In genomic region chr13:75101997-75102720, GRCh38 we compare ENCODE assay signal across 19 cellular contexts.
DNase-seq lines count a peak whose midpoint lies in the region; ATAC-seq and TF ChIP-seq lines count a peak whose summit lies in the region.
"Had no signal": no experiment of that assay in that cellular context is flagged by ENCODE, and none has a peak within 500 bp of the region (broad histone marks: within the 10 kb centered on the region; RNA-seq: fewer than 3 reads in every experiment).

No MANE protein-coding gene starts in this region.

- H3K9me2 ChIP-seq in OCI-LY7 (ENCODE audit: insufficient read depth, low read length) = no peaks in the 10 kb centered on the region

- peaks cover 0 to 7% of the 10 kb centered on the region in 2 donors for H3K9me3 ChIP-seq in breast epithelium
- H3K9me3 ChIP-seq in OCI-LY7 (ENCODE audit: low read length) = no peaks in the 10 kb centered on the region
- H3K9me3 ChIP-seq: HAP-1, SJSA1 had no signal

- no peaks in the 10 kb centered on the region for H3K4me1 ChIP-seq in breast epithelium
- H3K4me1 ChIP-seq in OCI-LY7 (ENCODE audit: insufficient read depth, low read length, poor library complexity, severe bottlenecking) = no peaks in the 10 kb centered on the region
- H3K4me1 ChIP-seq: HAP-1, parathyroid adenoma, SJSA1 had no signal

- H3K27me3 Mint-ChIP-seq in MCF 10A (ENCODE audit: insufficient read depth, unreplicated experiment) (no peaks in the 10 kb centered on the region), brain (no peaks in the 10 kb centered on the region), T-cell (peaks cover 18 to 25% of the 10 kb centered on the region in 2 donors)

- H3K9me3 Mint-ChIP-seq in MCF 10A (ENCODE audit: unreplicated experiment) (no peaks in the 10 kb centered on the region), brain (peaks cover 0 to 9% (median 5%) of the 10 kb centered on the region in 5 experiments), T-cell (no peaks in the 10 kb centered on the region)

- no peak overlapping the region for H3K4me3 Mint-ChIP-seq in MCF 10A (ENCODE audit: unreplicated experiment)
- no peak overlapping the region for H3K4me3 Mint-ChIP-seq in brain
- H3K4me3 Mint-ChIP-seq in T-cell = no peak overlapping the region
- H3K4me3 Mint-ChIP-seq: activated CD8-positive, alpha-beta memory T cell treated with anti-CD3 and anti-CD28 coated beads, Interleukin-2, amount 10 ng/mL, durations not matched to agents 7 days and 5 days had no signal

- H3K27ac Mint-ChIP-seq in MCF 10A (ENCODE audit: low read depth, unreplicated experiment) (no peak overlapping the region), brain (peak overlapping the region in 3 of 5 experiments; percentile 18 to 38 (median 19)), T-cell (no peak overlapping the region)
- H3K27ac Mint-ChIP-seq: activated CD8-positive, alpha-beta memory T cell treated with anti-CD3 and anti-CD28 coated beads, Interleukin-2, amount 10 ng/mL, durations not matched to agents 7 days and 5 days had no signal

- no peaks in the 10 kb centered on the region for H4K20me1 ChIP-seq in OCI-LY7 (ENCODE audit: insufficient read depth, low read length)

- H3K27me3 ChIP-seq in breast epithelium = no peaks in the 10 kb centered on the region
- H3K27me3 ChIP-seq: SJSA1 had no signal

- H3K36me3 ChIP-seq in breast epithelium (no peaks in the 10 kb centered on the region), OCI-LY7 (ENCODE audit: insufficient read depth, low read length) (no peaks in the 10 kb centered on the region)
- H3K36me3 ChIP-seq: HAP-1, SJSA1 had no signal

- H2AFZ ChIP-seq in OCI-LY7 (ENCODE audit: low read length) = no peak overlapping the region
- H2AFZ ChIP-seq: parathyroid adenoma had no signal

- POLR2A ChIA-PET in MCF 10A (lab: Yijun Ruan, JAX) = no interaction called here
- POLR2A ChIA-PET in T-cell (lab: Charles Lee) = no interaction called here
- POLR2A ChIA-PET in OCI-LY7 (lab: Charles Lee) = interaction anchor here (0.6 to 1.1 kb wide), 2 partner anchors 10 to 19 kb away, joined by 3 to 4 read pairs; no protein-coding TSS in a partner anchor

- H3K4me3 ChIP-seq in breast epithelium = no peak overlapping the region
- no peak overlapping the region for H3K4me3 ChIP-seq in OCI-LY7 (ENCODE audit: low read depth, low read length, poor library complexity, severe bottlenecking)
- H3K4me3 ChIP-seq: HAP-1, SJSA1 had no signal

- no peaks in the 10 kb centered on the region for H3K79me2 ChIP-seq in OCI-LY7 (ENCODE audit: insufficient read depth, low read depth, low read length)
- H3K79me2 ChIP-seq: parathyroid adenoma had no signal

- intact Hi-C loops in MCF 10A (cut with micrococcal nuclease) = no loop called here
- intact Hi-C loops in breast epithelium (cut with DNase I; ENCODE audit: low total_unique reads) = no loop called here
- intact Hi-C loops in OCI-LY7 (cut with micrococcal nuclease; ENCODE audit: unreplicated experiment) = no loop called here

- TF ChIP-seq POLR2A in breast epithelium (IDR thresholded peaks at IDR 0.05) = no peak

- H3K27ac ChIP-seq in breast epithelium = no peak overlapping the region
- no peak overlapping the region for H3K27ac ChIP-seq in OCI-LY7 (ENCODE audit: low read depth, low read length, poor library complexity, severe bottlenecking)
- H3K27ac ChIP-seq: parathyroid adenoma, SJSA1 had no signal

- H3K4me2 ChIP-seq in OCI-LY7 (ENCODE audit: low read length) = no peak overlapping the region

- DNase-seq in MCF 10A (ENCODE audit: unreplicated experiment) (peak; percentile 19), breast epithelium (ENCODE audit: low spot score in 2 of 2) (no peak), iPS-NIHi11 (ENCODE audit: low spot score) (peak; percentile 10), T-cell (no peak), NCI-H1092 treated with DMSO at 0.1 percent for 48 hours (lab: John Stamatoyannopoulos, UW) (no peak), OCI-LY7 (ENCODE audit: low spot score) (no peak)
- DNase-seq: ACHN; activated CD8-positive, alpha-beta memory T cell treated with anti-CD3 and anti-CD28 coated beads, Interleukin-2, amount 10 ng/mL, durations not matched to agents 7 days and 5 days; activated naive CD4-positive, alpha-beta T cell treated with Interleukin-2 at 50 U/mL for 16 hours; caudate nucleus; erythroblast; NCI-H2029 treated with DMSO at 0.1 percent for 48 hours; stimulated activated CD4-positive, alpha-beta T cell treated with anti-CD3 and anti-CD28 coated beads, Interleukin-12 subunit alpha, Interleukin-12 subunit beta, amount 100 ng/mL, for 4 hours; substantia nigra had no signal

- CTCF ChIA-PET in MCF 10A (lab: Yijun Ruan, JAX) = interaction anchor here (0.9 kb wide), 1 partner anchor 10 kb away, joined by 3 read pairs; no protein-coding TSS in a partner anchor
- CTCF ChIA-PET in T-cell (lab: Charles Lee) = interaction anchor here in 1 of 2 donors (1.1 kb wide), 1 partner anchor 21 kb away, joined by 3 read pairs; no protein-coding TSS in a partner anchor
- CTCF ChIA-PET in OCI-LY7 (lab: Charles Lee; ENCODE audit: unreplicated experiment) = no interaction called here

- no peak for TF ChIP-seq CTCF in MCF 10A (IDR thresholded peaks at IDR 0.05; ENCODE audit: unreplicated experiment)
- no peak for TF ChIP-seq CTCF in breast epithelium (IDR thresholded peaks at IDR 0.05)
- TF ChIP-seq CTCF in brain (conservative IDR thresholded peaks at IDR 0.05) = no peak
- no peak for TF ChIP-seq CTCF in OCI-LY7 (conservative IDR thresholded peaks at IDR 0.05; ENCODE audit: low read length)

- H3K36me3 Mint-ChIP-seq in MCF 10A (ENCODE audit: insufficient read depth, unreplicated experiment) = no peaks in the 10 kb centered on the region
- no peaks in the 10 kb centered on the region for H3K36me3 Mint-ChIP-seq in brain
- H3K36me3 Mint-ChIP-seq in T-cell = no peaks in the 10 kb centered on the region
- H3K36me3 Mint-ChIP-seq: activated CD8-positive, alpha-beta memory T cell treated with anti-CD3 and anti-CD28 coated beads, Interleukin-2, amount 10 ng/mL, durations not matched to agents 7 days and 5 days had no signal

- ATAC-seq in T-cell (replicated peaks in 1 of 4) = no peak
- no peak for ATAC-seq in GM21723 (IDR thresholded peaks at IDR 0.05; ENCODE audit: unreplicated experiment)
- ATAC-seq: activated CD8-positive, alpha-beta memory T cell treated with anti-CD3 and anti-CD28 coated beads, Interleukin-2, amount 10 ng/mL, durations not matched to agents 7 days and 5 days had no signal

- BruUV-seq in MCF 10A (replicated peaks; lab: Mats Ljungman, UMichigan) (no TSS peak), OCI-LY7 (replicated peaks; lab: Mats Ljungman, UMichigan) (no TSS peak)

- H3K4me1 Mint-ChIP-seq in MCF 10A (ENCODE audit: insufficient read depth, unreplicated experiment) = peaks cover 6% of the 10 kb centered on the region
- H3K4me1 Mint-ChIP-seq in brain = peaks cover 16% of the 10 kb centered on the region
- no peaks in the 10 kb centered on the region for H3K4me1 Mint-ChIP-seq in T-cell
- H3K4me1 Mint-ChIP-seq: activated CD8-positive, alpha-beta memory T cell treated with anti-CD3 and anti-CD28 coated beads, Interleukin-2, amount 10 ng/mL, durations not matched to agents 7 days and 5 days had no signal

Comparison
In these comparisons a context has a peak if more than half of its experiments do, and no peak if none do; other contexts are left out.
1. DNase-seq: peak in MCF 10A (single experiment) and iPS-NIHi11 (single experiment); none in breast epithelium (0 of 2), T-cell (0 of 34), NCI-H1092 treated with DMSO at 0.1 percent for 48 hours (single experiment) and OCI-LY7 (single experiment).
2. H3K27ac Mint-ChIP-seq: peak in brain (3 of 5); none in MCF 10A (single experiment) and T-cell (0 of 2).